11 cellular contexts compared by ENCODE assay signal in the genomic region with DNA sequence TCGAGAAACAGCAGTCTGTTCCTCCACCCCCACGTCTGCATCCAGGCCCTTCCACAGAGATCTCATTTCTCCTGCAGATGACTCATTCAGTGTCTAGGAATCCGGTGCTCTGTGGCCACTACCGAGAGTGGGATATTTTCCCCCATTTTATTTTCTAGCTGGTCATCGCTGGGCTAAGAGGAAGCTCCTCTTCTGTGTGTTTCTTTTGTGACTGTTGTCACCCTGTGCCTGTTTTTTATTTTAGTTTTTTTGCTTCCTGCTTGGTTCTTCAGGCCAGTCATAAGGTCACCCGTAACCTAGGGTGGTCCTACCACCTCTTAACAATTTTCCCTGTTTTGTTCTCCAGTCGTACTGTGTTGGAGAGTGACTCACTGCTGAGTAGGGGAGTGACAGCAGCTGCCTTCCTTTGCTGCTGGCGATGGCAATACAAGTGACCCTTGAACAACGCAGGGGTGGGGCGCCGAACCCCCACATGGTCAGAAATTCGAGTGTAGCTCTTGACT. TPM values are rescaled to one million over a fixed set of nuclear protein-coding genes. Genes with fewer than 3 reads are reported as not detected.
DNase-seq lines count a peak whose midpoint lies in the region; ATAC-seq, FAIRE-seq and TF ChIP-seq lines count a peak whose summit lies in the region.
"Had no signal": no experiment of that assay in that cellular context is flagged by ENCODE, and none has a peak within 500 bp of the region (broad histone marks: within the 10 kb centered on the region; RNA-seq: fewer than 3 reads in every experiment).

No MANE protein-coding gene starts in this region.

- no peaks in the 10 kb centered on the region for H4K20me1 ChIP-seq in astrocyte (ENCODE audit: insufficient read depth, low read length)

- peaks cover 6% of the 10 kb centered on the region for H3K79me2 ChIP-seq in astrocyte (ENCODE audit: insufficient read depth, low read length)

- DNase-seq in heart left ventricle (no peak), cardiac septum (ENCODE audit: low spot score) (no peak), astrocyte (ENCODE audit: low read depth) (peak; percentile 85), kidney (peak; percentile 37), uterus (peak in 1 of 2 donors; percentile 56), NCI-H2227 treated with DMSO at 0.1 percent for 48 hours (lab: John Stamatoyannopoulos, UW) (no peak)
- DNase-seq in stimulated activated CD4-positive, alpha-beta T cell treated with anti-CD3 and anti-CD28 coated beads, Interleukin-2, amount 100 ng/mL, for 24 hours, result no peak
- DNase-seq: activated T-cell treated with anti-CD3 and anti-CD28 coated beads, Interleukin-2, amount 50 U/mL, for 4 hours; upper lobe of left lung had no signal

- H3K4me2 ChIP-seq in astrocyte (ENCODE audit: low read length), result peak overlapping the region; percentile 85

- H3K9me3 ChIP-seq in heart left ventricle (no peaks in the 10 kb centered on the region), astrocyte (ENCODE audit: insufficient read depth, low read depth, low read length) (no peaks in the 10 kb centered on the region), kidney (ENCODE audit: control insufficient read depth in 1 of 2, low read length in 2 of 2) (no peaks in the 10 kb centered on the region), uterus (no peaks in the 10 kb centered on the region)
- H3K9me3 ChIP-seq: upper lobe of left lung had no signal

- H3K27ac ChIP-seq in heart left ventricle (peak overlapping the region in 9 of 12 donors; percentile 65 to 97 (median 90)), astrocyte (ENCODE audit: low read depth, low read length) (peak overlapping the region; percentile 93), kidney (ENCODE audit: low read depth in 2 of 2, low read length in 2 of 2) (no peak overlapping the region), uterus (peak overlapping the region; percentile 98 to 100)
- H3K27ac ChIP-seq: upper lobe of left lung had no signal

- H3K4me1 ChIP-seq in heart left ventricle (peaks cover 0 to 53% (median 16%) of the 10 kb centered on the region in 12 donors), astrocyte (ENCODE audit: insufficient read depth, low read length) (peaks cover 28% of the 10 kb centered on the region), kidney (ENCODE audit: control insufficient read depth in 1 of 2, insufficient read depth in 1 of 2, low read depth in 1 of 2, low read length in 2 of 2) (no peaks in the 10 kb centered on the region), uterus (peaks cover 23 to 29% of the 10 kb centered on the region in 2 donors)

- H3K27ac Mint-ChIP-seq in astrocyte (ENCODE audit: unreplicated experiment), result peak overlapping the region; percentile 93
- H3K27ac Mint-ChIP-seq: T-helper 1 cell treated with Interleukin-12 subunit alpha and Interleukin-12 subunit beta and Interleukin-4 antibody, amounts not matched to agents 30 μg/mL and 1 μg/mL, for 36 hours had no signal

- no peak for TF ChIP-seq POLR2A in heart left ventricle (IDR thresholded peaks at IDR 0.05)
- no peak for TF ChIP-seq POLR2A in uterus (IDR thresholded peaks at IDR 0.05)

- 46 to 48% (median 47%) methylated on average over 12 of the region's 12 CpGs for WGBS in heart left ventricle, 4 donors

- peak overlapping the region; percentile 55 for H3K4me3 Mint-ChIP-seq in astrocyte (ENCODE audit: unreplicated experiment)
- H3K4me3 Mint-ChIP-seq: activated T-cell treated with anti-CD3 and anti-CD28 coated beads, Interleukin-2, amount 50 U/mL, for 4 hours; T-helper 1 cell treated with Interleukin-12 subunit alpha and Interleukin-12 subunit beta and Interleukin-4 antibody, amounts not matched to agents 30 μg/mL and 1 μg/mL, for 36 hours had no signal

- intact Hi-C loops in heart left ventricle (cut with DNase I) (loop anchor here in 1 of 10 donors (5.0 kb wide), 1 partner anchor 416 kb away; no protein-coding TSS in a partner anchor), cardiac septum (cut with DNase I) (no loop called here), kidney (cut with DNase I) (loop anchor here (10.0 kb wide), 1 partner anchor 399 kb away; no protein-coding TSS in a partner anchor), uterus (cut with DNase I; ENCODE audit: low total_unique reads) (no loop called here)

- H3K36me3 ChIP-seq in heart left ventricle (no peaks in the 10 kb centered on the region), astrocyte (ENCODE audit: insufficient read depth, low read length) (no peaks in the 10 kb centered on the region), kidney (ENCODE audit: control insufficient read depth in 1 of 2, insufficient read depth in 2 of 2, low read length in 2 of 2) (no peaks in the 10 kb centered on the region), uterus (no peaks in the 10 kb centered on the region)
- H3K36me3 ChIP-seq: upper lobe of left lung had no signal

- H3K27me3 Mint-ChIP-seq in astrocyte (ENCODE audit: low read depth, unreplicated experiment), result no peaks in the 10 kb centered on the region

- TF ChIP-seq CTCF in heart left ventricle (IDR thresholded peaks at IDR 0.05) (no peak), astrocyte (IDR thresholded peaks at IDR 0.05; ENCODE audit: insufficient read depth, low read depth, low read length) (no peak), kidney (IDR thresholded peaks at IDR 0.05; ENCODE audit: borderline replicate concordance, extremely low read depth, insufficient read depth) (no peak), uterus (IDR thresholded peaks at IDR 0.05) (no peak)

- H3K4me1 Mint-ChIP-seq in astrocyte (ENCODE audit: low read depth, unreplicated experiment), result peaks cover 46% of the 10 kb centered on the region

- FAIRE-seq in astrocyte (lab: Jason Lieb, UNC) (peak; percentile 17), kidney (lab: Jason Lieb, UNC) (no peak)

- H3K36me3 Mint-ChIP-seq in astrocyte (ENCODE audit: low read depth, unreplicated experiment), result no peaks in the 10 kb centered on the region

- peak overlapping the region; percentile 40 for H2AFZ ChIP-seq in astrocyte (ENCODE audit: low read depth, low read length)

- H3K9ac ChIP-seq in astrocyte (ENCODE audit: low read length) (peak overlapping the region; percentile 72), kidney (ENCODE audit: low read length in 2 of 2) (no peak overlapping the region)

- ATAC-seq in heart left ventricle (no peak), GM18861 (IDR thresholded peaks at IDR 0.05; ENCODE audit: unreplicated experiment) (no peak)
- ATAC-seq: activated T-cell treated with anti-CD3 and anti-CD28 coated beads, Interleukin-2, amount 50 U/mL, for 4 hours had no signal

- H3K4me3 ChIP-seq in heart left ventricle (no peak overlapping the region), astrocyte (ENCODE audit: insufficient read depth, low read depth, low read length) (peak overlapping the region; percentile 15), kidney (ENCODE audit: low read length in 2 of 2) (no peak overlapping the region), uterus (no peak overlapping the region)
- H3K4me3 ChIP-seq: upper lobe of left lung had no signal

- no peaks in the 10 kb centered on the region for H3K9me3 Mint-ChIP-seq in astrocyte (ENCODE audit: unreplicated experiment)
- H3K9me3 Mint-ChIP-seq: activated T-cell treated with anti-CD3 and anti-CD28 coated beads, Interleukin-2, amount 50 U/mL, for 4 hours; T-helper 1 cell treated with Interleukin-12 subunit alpha and Interleukin-12 subunit beta and Interleukin-4 antibody, amounts not matched to agents 30 μg/mL and 1 μg/mL, for 36 hours had no signal

- H3K27me3 ChIP-seq in heart left ventricle (peaks cover 0 to 8% (median 0%) of the 10 kb centered on the region in 9 donors), astrocyte (ENCODE audit: insufficient read depth, low read length) (no peaks in the 10 kb centered on the region), uterus (no peaks in the 10 kb centered on the region)
- H3K27me3 ChIP-seq: upper lobe of left lung had no signal

RNA-seq across cellular contexts. Expression of a gene that starts 6.7 kb away (rescaled TPM):
- total RNA-seq in heart left ventricle (100 to 1,000 TPM in 7 of 9 donors, 10 to 100 TPM in 2; 36.5 to 490 (median 201) TPM), cardiac septum (253 TPM), astrocyte (9.1 and 13.7 TPM in 2 replicates), kidney (8.8 TPM), uterus (100 to 1,000 TPM in 3 of 4 donors, 10 to 100 TPM in 1; 44.1 to 591 (median 424) TPM)
- polyA plus RNA-seq in heart left ventricle (1,000 to 10,000 TPM in 1 of 2 donors, 100 to 1,000 TPM in 1; 164 to 1,114 TPM), kidney (ENCODE audit: insufficient read depth, low read depth, low replicate concordance) (17.3 TPM)

Comparison
In these comparisons a context has a peak if more than half of its experiments do, and no peak if none do; other contexts are left out.
1. DNase-seq: peak in astrocyte (single experiment) and kidney (single experiment); none in heart left ventricle (0 of 5), cardiac septum (single experiment), NCI-H2227 treated with DMSO at 0.1 percent for 48 hours (single experiment) and stimulated activated CD4-positive, alpha-beta T cell treated with anti-CD3 and anti-CD28 coated beads, Interleukin-2, amount 100 ng/mL, for 24 hours (0 of 2).
2. H3K27ac ChIP-seq: peak in heart left ventricle (9 of 12), astrocyte (single experiment) and uterus (2 of 2); none in kidney (0 of 2).